In the genomic region with DNA sequence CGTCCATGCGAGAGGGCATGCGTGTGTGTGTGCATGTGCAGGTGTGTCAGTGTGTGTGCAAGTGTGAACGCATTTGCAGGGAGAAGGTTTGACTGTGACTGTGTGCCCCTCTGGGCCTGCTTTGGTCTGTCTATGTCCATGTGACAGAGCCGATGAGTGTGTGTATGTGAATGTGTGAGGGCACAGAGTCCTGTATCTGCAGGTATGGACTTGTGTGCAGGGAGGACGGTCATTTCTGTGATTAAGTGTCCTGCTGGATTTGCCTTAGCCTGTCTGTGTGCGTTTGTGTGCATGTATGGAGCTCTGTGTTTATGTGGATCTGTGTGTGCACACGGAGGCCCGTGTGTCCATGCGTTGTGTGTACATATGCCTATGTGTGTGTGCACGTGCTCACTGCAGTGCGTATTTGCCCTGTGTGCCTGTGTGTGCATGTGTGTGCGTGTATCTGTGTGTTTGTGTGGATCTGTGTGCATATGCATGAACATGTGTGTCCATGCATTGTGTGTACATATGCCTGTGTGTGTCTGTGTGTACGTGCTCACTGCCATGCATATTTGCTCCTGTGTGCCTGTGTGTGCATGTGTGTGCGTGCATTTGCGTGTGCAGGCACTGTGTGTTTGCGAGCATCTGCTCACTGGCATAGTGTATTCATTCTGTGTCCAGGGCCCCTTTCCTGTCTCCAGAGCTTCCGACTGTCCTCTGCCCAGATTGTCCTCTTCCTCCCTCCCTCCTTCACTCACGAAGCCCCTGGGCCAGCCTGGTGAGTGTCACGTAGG, we compare ENCODE assay signal across 2 cellular contexts.
TF ChIP-seq lines count a peak whose summit lies in the region.

No MANE protein-coding gene starts in this region.

TF ChIP-seq in GM12891, 5 proteins besides CTCF, POLR2A, EP300 and RAD21:
- TF ChIP-seq TAF1 (IDR thresholded peaks at IDR 0.05; ENCODE audit: low read depth, low read length): no peak
- TF ChIP-seq POU2F2 (IDR thresholded peaks at IDR 0.05; ENCODE audit: low read depth, low read length): no peak
- TF ChIP-seq SPI1 (IDR thresholded peaks at IDR 0.05; ENCODE audit: low read depth, low read length): no peak
- no peak for TF ChIP-seq PAX5 (IDR thresholded peaks at IDR 0.05; ENCODE audit: insufficient read depth, low read length, severe bottlenecking)
- no peak for TF ChIP-seq POLR2AphosphoS5 (IDR thresholded peaks at IDR 0.05; ENCODE audit: low read depth, low read length)

TF ChIP-seq in H1, 55 proteins besides CTCF, POLR2A, EP300 and RAD21:
- TF ChIP-seq SIX5 (IDR thresholded peaks at IDR 0.05; ENCODE audit: low read depth, low read length): no peak
- TF ChIP-seq BCL11A (IDR thresholded peaks at IDR 0.05; ENCODE audit: low read depth in 2 of 2, low read length in 2 of 2): no peak
- no peak for TF ChIP-seq SUZ12 (IDR thresholded peaks at IDR 0.05; ENCODE audit: low read length)
- TF ChIP-seq, protein P1, sequence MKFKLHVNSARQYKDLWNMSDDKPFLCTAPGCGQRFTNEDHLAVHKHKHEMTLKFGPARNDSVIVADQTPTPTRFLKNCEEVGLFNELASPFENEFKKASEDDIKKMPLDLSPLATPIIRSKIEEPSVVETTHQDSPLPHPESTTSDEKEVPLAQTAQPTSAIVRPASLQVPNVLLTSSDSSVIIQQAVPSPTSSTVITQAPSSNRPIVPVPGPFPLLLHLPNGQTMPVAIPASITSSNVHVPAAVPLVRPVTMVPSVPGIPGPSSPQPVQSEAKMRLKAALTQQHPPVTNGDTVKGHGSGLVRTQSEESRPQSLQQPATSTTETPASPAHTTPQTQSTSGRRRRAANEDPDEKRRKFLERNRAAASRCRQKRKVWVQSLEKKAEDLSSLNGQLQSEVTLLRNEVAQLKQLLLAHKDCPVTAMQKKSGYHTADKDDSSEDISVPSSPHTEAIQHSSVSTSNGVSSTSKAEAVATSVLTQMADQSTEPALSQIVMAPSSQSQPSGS (IDR thresholded peaks at IDR 0.05; ENCODE audit: low read length): no peak
- TF ChIP-seq CREB1 (IDR thresholded peaks at IDR 0.05): no peak
- TF ChIP-seq SP2 (IDR thresholded peaks at IDR 0.05; ENCODE audit: low read length): no peak
- no peak for TF ChIP-seq SAP30 (IDR thresholded peaks at IDR 0.05; ENCODE audit: insufficient read depth, insufficient replicate concordance, low read length)
- no peak for TF ChIP-seq HDAC2 (IDR thresholded peaks at IDR 0.05; ENCODE audit: borderline replicate concordance in 1 of 2, low read depth in 2 of 2, low read length in 2 of 2)
- no peak for TF ChIP-seq RFX5 (IDR thresholded peaks at IDR 0.05; ENCODE audit: borderline replicate concordance, low read depth, low read length)
- no peak for TF ChIP-seq GTF2F1 (IDR thresholded peaks at IDR 0.05; ENCODE audit: borderline replicate concordance, low read depth, low read length)
- no peak for TF ChIP-seq CTBP2 (IDR thresholded peaks at IDR 0.05; ENCODE audit: borderline replicate concordance, insufficient read depth, insufficient read length, low read length)
- TF ChIP-seq RBBP5 (IDR thresholded peaks at IDR 0.05; ENCODE audit: borderline replicate concordance, low read depth, low read length): no peak
- TF ChIP-seq SIRT6 (IDR thresholded peaks at IDR 0.05; ENCODE audit: low read length): no peak
